8 cellular contexts compared by ENCODE assay signal in genomic region chr11:118438314-118438931, GRCh38. TPM values are rescaled to one million over a fixed set of nuclear protein-coding genes. Genes with fewer than 3 reads are reported as not detected.
DNase-seq lines count a peak whose midpoint lies in the region; ATAC-seq and TF ChIP-seq lines count a peak whose summit lies in the region.

No MANE protein-coding gene starts in this region.

- no peaks in the 10 kb centered on the region for H3K9me2 ChIP-seq in GM23338 (ENCODE audit: insufficient read depth)

- peak overlapping the region; percentile 96 for H3K4me2 ChIP-seq in GM23338

- H3K4me3 ChIP-seq in GM23338 (peak overlapping the region; percentile 77), Panc1 (ENCODE audit: low read depth in 2 of 2, low read length in 2 of 2) (peak overlapping the region; percentile 84 to 89), upper lobe of left lung (peak overlapping the region; percentile 13 to 99 (median 88))

- TF ChIP-seq CTCF in GM23338 (conservative IDR thresholded peaks at IDR 0.05; ENCODE audit: low read depth in 2 of 2) (no peak), Panc1 (IDR thresholded peaks at IDR 0.05) (no peak), foreskin keratinocyte (conservative IDR thresholded peaks at IDR 0.05) (peak; percentile 7), upper lobe of left lung (IDR thresholded peaks at IDR 0.05) (no peak)

- H3K36me3 ChIP-seq in GM23338 (ENCODE audit: insufficient read depth) (peaks cover 4% of the 10 kb centered on the region; the same call in 1 of the 2 replicates), Panc1 (ENCODE audit: control insufficient read depth, insufficient read depth, low read length) (peaks cover 12% of the 10 kb centered on the region; the same call in 1 of the 2 replicates), upper lobe of left lung (no peaks in the 10 kb centered on the region)

- H3K27ac Mint-ChIP-seq in GM23338, result no peak overlapping the region

- H2AFZ ChIP-seq in GM23338, result no peak overlapping the region

- H3K27ac ChIP-seq in GM23338 (ENCODE audit: low read depth), result peak overlapping the region; percentile 58; the same call in 1 of the 2 replicates
- peak overlapping the region; percentile 91 for H3K27ac ChIP-seq in Panc1 (ENCODE audit: low read length)
- peak overlapping the region; percentile 66 for H3K27ac ChIP-seq in foreskin keratinocyte
- peak overlapping the region; percentile 87 to 94 (median 90) for H3K27ac ChIP-seq in upper lobe of left lung

- H3K4me1 Mint-ChIP-seq in GM23338, result peaks cover 51% of the 10 kb centered on the region

- H3K4me1 ChIP-seq in GM23338 (ENCODE audit: insufficient read depth) (peaks cover 51% of the 10 kb centered on the region), Panc1 (ENCODE audit: control insufficient read depth, insufficient read depth, low read length) (peaks cover 58% of the 10 kb centered on the region), foreskin keratinocyte (peaks cover 9% of the 10 kb centered on the region), upper lobe of left lung (peaks cover 57 to 73% (median 65%) of the 10 kb centered on the region in 4 donors)

- in situ Hi-C loops in Panc1 (cut with HindIII; ENCODE audit: low pct_unique_long_range_greater_than_20kb, low sequenced_read_pairs), result no loop called here

- POLR2A ChIA-PET in Panc1 (lab: Charles Lee), result interaction anchor here (0.6 kb wide), 2 partner anchors 20 to 1151 kb away, joined by 3 to 4 read pairs; no protein-coding TSS in a partner anchor

- CTCF ChIA-PET in Panc1 (lab: Charles Lee), result no interaction called here

- TF ChIP-seq POLR2A in upper lobe of left lung (IDR thresholded peaks at IDR 0.05), result no peak

- ATAC-seq in GM23338 (peak; percentile 2; the same call in 1 of the 3 replicates), Panc1 (no peak), foreskin keratinocyte (peak; percentile 45), upper lobe of left lung (ENCODE audit: low FRiP score in 2 of 2) (peak in 1 of 2 donors; percentile 22), HG02884 (IDR thresholded peaks at IDR 0.05; ENCODE audit: unreplicated experiment) (no peak)

- H3K27me3 Mint-ChIP-seq in GM23338 (ENCODE audit: insufficient read depth, low read depth, poor library complexity), result peaks cover 14% of the 10 kb centered on the region

- H3K27me3 ChIP-seq in GM23338 (ENCODE audit: insufficient read depth) (peaks cover 7% of the 10 kb centered on the region), Panc1 (ENCODE audit: control insufficient read depth, insufficient read depth, low read length) (no peaks in the 10 kb centered on the region), foreskin keratinocyte (no peaks in the 10 kb centered on the region), upper lobe of left lung (peaks cover 0 to 4% (median 2%) of the 10 kb centered on the region in 4 donors)

- H3K9me3 Mint-ChIP-seq in GM23338, result no peaks in the 10 kb centered on the region; the same call in 2 of the 3 replicates

- H3K9me3 ChIP-seq in Panc1 (ENCODE audit: control insufficient read depth, insufficient read depth, low read depth, low read length) (no peaks in the 10 kb centered on the region), upper lobe of left lung (no peaks in the 10 kb centered on the region)

- peak overlapping the region; percentile 97 for H3K4me3 Mint-ChIP-seq in GM23338

- H3K79me2 ChIP-seq in GM23338 (replicated peaks; ENCODE audit: insufficient read depth), result peaks cover 68% of the 10 kb centered on the region

- peaks cover 11% of the 10 kb centered on the region; the same call in 1 of the 2 replicates for H3F3A ChIP-seq in GM23338 (replicated peaks; ENCODE audit: low read depth)

- DNase-seq in CD1c-positive myeloid dendritic cell (ENCODE audit: extremely low spot score), result peak; percentile 47
- peak; percentile 80 for DNase-seq in GM23338 (ENCODE audit: low spot score)
- no peak for DNase-seq in Panc1 (ENCODE audit: low read depth, low spot score)
- peak; percentile 53 for DNase-seq in activated naive CD4-positive, alpha-beta T cell treated with Interleukin-2 at 50 U/mL for 16 hours
- DNase-seq in foreskin keratinocyte, result peak; percentile 37 to 67
- peak in 42 of 56 donors; percentile 6 to 87 (median 46) for DNase-seq in nucleus accumbens (lab: John Stamatoyannopoulos, UW)
- DNase-seq in upper lobe of left lung, result peak in 1 of 2 donors; percentile 58

- no TSS peak for BruUV-seq in Panc1 (replicated peaks; lab: Mats Ljungman, UMichigan)

- no peak for TF ChIP-seq EP300 in upper lobe of left lung (IDR thresholded peaks at IDR 0.05)

- H4K20me1 ChIP-seq in GM23338 (replicated peaks; ENCODE audit: insufficient read depth), result peaks cover 58% of the 10 kb centered on the region

- 0 to 1% methylated on average over 14 of the region's 14 CpGs for WGBS in upper lobe of left lung, 2 donors

- intact Hi-C loops in Panc1 (cut with micrococcal nuclease; ENCODE audit: unreplicated experiment), result no loop called here

- H3K36me3 Mint-ChIP-seq in GM23338 (ENCODE audit: low read depth), result peaks cover 20% of the 10 kb centered on the region

TF ChIP-seq in GM23338, 12 proteins besides CTCF, POLR2A, EP300 and RAD21:
- TF ChIP-seq ETS1 (IDR thresholded peaks at IDR 0.05) (no peak), JUNB (IDR thresholded peaks at IDR 0.05; ENCODE audit: unreplicated experiment) (no peak), EZH2 (IDR thresholded peaks at IDR 0.05; ENCODE audit: low read depth, unreplicated experiment) (no peak), REST (IDR thresholded peaks at IDR 0.05; ENCODE audit: unreplicated experiment) (no peak), NANOG (IDR thresholded peaks at IDR 0.05; ENCODE audit: borderline replicate concordance) (no peak), EZH2phosphoT487 (IDR thresholded peaks at IDR 0.05; ENCODE audit: unreplicated experiment) (no peak), CREB1 (CRISPR knock-in tag; IDR thresholded peaks at IDR 0.05; ENCODE audit: low read depth) (no peak), ZNF331 (CRISPR knock-in tag; IDR thresholded peaks at IDR 0.05; ENCODE audit: low read depth) (no peak)

RNA-seq across cellular contexts. Expression of gene KMT2A, which starts 2.1 kb away (rescaled TPM):
- total RNA-seq in GM23338 (2014; rRNA removed; shearing (Covaris generic)), result 66.6 and 72.2 TPM in 2 replicates
- polyA plus RNA-seq in GM23338 (2016; fragmentation: Nextera tagmentation; extraction: Ambion mirVana), result 29.0 and 34.3 TPM in 2 replicates
- total RNA-seq in Panc1 (2021; ENCODE audit: unreplicated experiment), result 139 TPM
- 74.2 TPM for polyA plus RNA-seq in Panc1 (2012; ENCODE audit: insufficient read length)
- 27.9 and 29.6 TPM in 2 replicates for total RNA-seq in foreskin keratinocyte
- polyA plus RNA-seq in foreskin keratinocyte, result 3.0 and 3.5 TPM in 2 replicates
- total RNA-seq in upper lobe of left lung, result 10 to 100 TPM; 42.0 to 97.1 (median 58.4) TPM

RNA-seq across cellular contexts. Expression of gene ATP5MG, which starts 37.0 kb away (rescaled TPM):
- total RNA-seq in GM23338 (2014; rRNA removed; shearing (Covaris generic)), result 41.7 and 50.1 TPM in 2 replicates
- polyA plus RNA-seq in GM23338 (2016; fragmentation: Nextera tagmentation; extraction: Ambion mirVana) (987 and 1,075 TPM in 2 replicates), foreskin keratinocyte (319 and 334 TPM in 2 replicates)
- total RNA-seq in Panc1 (2021; ENCODE audit: unreplicated experiment) (504 TPM), foreskin keratinocyte (193 and 217 TPM in 2 replicates), upper lobe of left lung (100 to 1,000 TPM in 2 of 6 donors, 10 to 100 TPM in 4; 22.2 to 178 (median 58.0) TPM)
- 755 TPM for polyA plus RNA-seq in Panc1 (2012; ENCODE audit: insufficient read length)

Comparison
In these comparisons a context has a peak if more than half of its experiments do, and no peak if none do; other contexts are left out.
1. ATAC-seq: peak in GM23338 (single experiment) and foreskin keratinocyte (single experiment); none in Panc1 (single experiment) and HG02884 (single experiment).
2. Peak in every context shown above with its lines, with median percentiles within 50 percentile points of each other: H3K27ac ChIP-seq and H3K4me3 ChIP-seq.